Comparison of ENCODE assay signal across 8 cellular contexts in genomic region chr12:57430931-57431566, GRCh38. TPM values are rescaled to one million over a fixed set of nuclear protein-coding genes. Genes with fewer than 3 reads are reported as not detected.
A peak's percentile ranks its signal among the peaks of the same experiment; 100 is the strongest.
DNase-seq lines count a peak whose midpoint lies in the region; ATAC-seq and TF ChIP-seq lines count a peak whose summit lies in the region.

Gene R3HDM2 (minus strand): TSS chr12:57431043. CDS start chr12:57310428, 120,615 bp downstream.

- peak; percentile 88 to 94 (median 90) for TF ChIP-seq POLR2A in spleen (IDR thresholded peaks at IDR 0.05)

- H3K4me1 ChIP-seq in spleen: peaks cover 0 to 41% (median 26%) of the 10 kb centered on the region in 6 donors

- 1 to 3% (median 2%) methylated on average over 38 to 41 of the region's 41 CpGs for WGBS in spleen, 5 donors

- peak within 1 kb of the TSS; percentile 76 for H3K4me3 ChIP-seq in AG10803 (ENCODE audit: low read length)
- peak within 1 kb of the TSS; percentile 48 to 85 (median 56) for H3K4me3 ChIP-seq in spleen

- H3K36me3 ChIP-seq in spleen: peaks cover 0 to 1% (median 0%) of the 10 kb centered on the region in 6 donors

- DNase-seq in AG10803 (ENCODE audit: low read depth) (peak; percentile 93), NCI-H446 (lab: John Stamatoyannopoulos, UW) (peak; percentile 80 to 95), inferior parietal cortex (ENCODE audit: extremely low spot score) (peak; percentile 93), spleen (peak; percentile 99)
- peak; percentile 81 for DNase-seq in activated CD4-positive, CD25-positive, alpha-beta regulatory T cell treated with anti-CD3 and anti-CD28 coated beads, Interleukin-2, amount 50 U/mL, for 16 hours (ENCODE audit: low read depth, low spot score)
- DNase-seq in central memory CD4-positive, alpha-beta T cell: peak; percentile 95

- H3K9me3 ChIP-seq in spleen: no peaks in the 10 kb centered on the region

- H3K27ac ChIP-seq in spleen: peak within 1 kb of the TSS; percentile 81 to 98 (median 96)

- no peaks in the 10 kb centered on the region for H3K27me3 ChIP-seq in spleen (replicated peaks in 1 of 7)

- intact Hi-C loops in spleen (cut with DNase I; ENCODE audit: low total_unique reads): no loop called here

- TF ChIP-seq CTCF in AG10803 (conservative IDR thresholded peaks at IDR 0.05; ENCODE audit: low read length): no peak
- peak in 2 of 11 experiments; percentile 10 to 27 for TF ChIP-seq CTCF in spleen (IDR thresholded peaks at IDR 0.05 in 8 of 11, conservative IDR thresholded peaks at IDR 0.05 in 3 of 11)

- ATAC-seq in GM19043 (IDR thresholded peaks at IDR 0.05; ENCODE audit: low read depth, unreplicated experiment) (peak; percentile 94), HG03354 (IDR thresholded peaks at IDR 0.05; ENCODE audit: poor library complexity, severe bottlenecking, unreplicated experiment) (peak; percentile 96)

RNA-seq across cellular contexts. Expression of gene R3HDM2, which starts in this region (rescaled TPM):
- 10 to 100 TPM; 46.1 to 90.8 (median 61.2) TPM for total RNA-seq in spleen
- polyA plus RNA-seq in spleen: 10 to 100 TPM; 11.3 to 16.9 (median 13.2) TPM

Comparison
In these comparisons a context has a peak if more than half of its experiments do, and no peak if none do; other contexts are left out.
1. Peak in every context shown above with its lines: DNase-seq, ATAC-seq, H3K4me3 ChIP-seq and H3K27ac ChIP-seq.